In the genomic region with DNA sequence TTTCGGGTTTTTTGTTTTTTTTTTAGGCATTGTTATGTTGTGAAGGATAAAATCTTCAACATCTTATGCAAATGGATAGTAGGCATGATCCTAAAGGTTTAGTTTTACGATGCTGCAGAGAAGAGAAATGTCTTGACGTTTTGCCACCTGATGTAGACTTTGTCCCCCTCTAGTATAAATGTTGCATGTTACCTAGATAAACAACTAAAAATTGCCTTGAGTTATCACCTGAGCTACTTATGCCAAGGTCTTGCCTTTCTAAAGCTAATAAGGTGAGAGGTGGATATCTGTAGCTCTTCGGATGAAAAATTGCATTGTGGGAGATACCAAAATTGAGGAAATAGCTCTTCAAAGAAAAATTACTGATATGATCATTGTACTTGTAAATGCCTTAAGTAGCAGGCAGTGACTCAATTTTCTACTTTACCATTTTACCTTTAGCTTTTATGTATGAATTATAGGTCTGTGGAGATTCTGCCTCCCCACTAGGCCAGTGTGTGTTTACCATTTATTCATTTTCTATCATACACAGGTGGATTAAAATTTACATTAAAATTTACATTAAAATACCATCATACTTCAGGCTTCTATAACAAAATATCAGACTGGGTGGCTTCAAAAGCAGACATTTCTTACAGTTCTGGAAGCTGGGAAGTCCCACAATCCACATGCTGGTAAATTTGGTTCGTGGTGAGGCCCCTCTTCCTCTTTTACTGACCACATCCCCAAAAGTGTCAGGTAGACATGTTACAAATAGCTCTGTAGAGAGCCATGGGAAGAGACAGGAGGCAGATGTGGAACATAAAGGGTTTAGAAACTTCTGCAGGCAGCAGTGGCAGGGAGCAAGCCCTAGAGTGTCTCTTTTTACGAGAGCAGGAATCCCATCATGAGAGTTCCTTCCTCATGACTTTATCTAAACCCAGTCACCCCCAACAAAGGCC, we compare ENCODE assay signal across 12 cellular contexts.
A peak's percentile ranks its signal among the peaks of the same experiment; 100 is the strongest.
DNase-seq lines count a peak whose midpoint lies in the region; ATAC-seq and TF ChIP-seq lines count a peak whose summit lies in the region.
"Had no signal": no experiment of that assay in that cellular context is flagged by ENCODE, and none has a peak within 500 bp of the region (broad histone marks: within the 10 kb centered on the region; RNA-seq: fewer than 3 reads in every experiment).

No MANE protein-coding gene starts in this region.

- no peak overlapping the region for H3K27ac Mint-ChIP-seq in immature natural killer cell
- H3K27ac Mint-ChIP-seq: neural progenitor cell had no signal

- no peak overlapping the region for H3K9ac ChIP-seq in MM.1S (ENCODE audit: low read length)
- H3K9ac ChIP-seq: neural progenitor cell had no signal

- H2AFZ ChIP-seq in MM.1S (ENCODE audit: low read length): no peak overlapping the region
- H2AFZ ChIP-seq: neural progenitor cell had no signal

- peaks cover 16% of the 10 kb centered on the region for H3F3A ChIP-seq in MM.1S (ENCODE audit: insufficient read depth, low read length)

- no peaks in the 10 kb centered on the region for H3K27me3 ChIP-seq in MM.1S (replicated peaks; ENCODE audit: insufficient read depth, low read length)
- H3K27me3 ChIP-seq: cardiac muscle cell, neural progenitor cell had no signal

- no peaks in the 10 kb centered on the region for H3K9me2 ChIP-seq in MM.1S (replicated peaks; ENCODE audit: insufficient read depth, low read length)

- peak overlapping the region; percentile 50 for H3K4me2 ChIP-seq in MM.1S (ENCODE audit: low read depth, low read length)
- H3K4me2 ChIP-seq: neural progenitor cell had no signal

- peak overlapping the region; percentile 3; the same call in 1 of the 2 replicates for H3K27ac ChIP-seq in MM.1S (ENCODE audit: low read length)
- H3K27ac ChIP-seq: cardiac muscle cell, neural progenitor cell had no signal

- peaks cover 8 to 14% of the 10 kb centered on the region in 2 donors for H3K4me1 Mint-ChIP-seq in immature natural killer cell

- no peaks in the 10 kb centered on the region for H3K36me3 Mint-ChIP-seq in immature natural killer cell

- peaks cover 54% of the 10 kb centered on the region for H3K4me1 ChIP-seq in MM.1S (ENCODE audit: low read length)

- DNase-seq in MM.1S (peak; percentile 46), immature natural killer cell (peak in 2 of 3 donors; percentile 7 to 8), occipital lobe (lab: John Stamatoyannopoulos, UW) (no peak), NCI-H2107 treated with DMSO at 0.1 percent for 48 hours (lab: John Stamatoyannopoulos, UW; ENCODE audit: unreplicated experiment) (no peak)
- no peak for DNase-seq in activated naive CD4-positive, alpha-beta T cell treated with Interleukin-2 at 50 U/mL for 16 hours
- DNase-seq: hypothalamus, NCI-H526 treated with DMSO at 0.1 percent for 48 hours had no signal

- H3K9me3 ChIP-seq in MM.1S (replicated peaks; ENCODE audit: insufficient read depth, low read length): no peaks in the 10 kb centered on the region

- ATAC-seq in GM18870 (IDR thresholded peaks at IDR 0.05; ENCODE audit: unreplicated experiment): peak; percentile 68
- ATAC-seq in HG02623 (IDR thresholded peaks at IDR 0.05; ENCODE audit: unreplicated experiment): peak; percentile 59
- ATAC-seq in HG02970 (IDR thresholded peaks at IDR 0.05; ENCODE audit: low FRiP score, unreplicated experiment): no peak

- no peaks in the 10 kb centered on the region for H3K79me2 ChIP-seq in MM.1S (ENCODE audit: low read length)

- no peaks in the 10 kb centered on the region for H4K20me1 ChIP-seq in MM.1S (ENCODE audit: insufficient read depth, low read length)

- no peak for TF ChIP-seq CTCF in MM.1S (IDR thresholded peaks at IDR 0.05; ENCODE audit: low read length)

- H3K4me3 ChIP-seq in MM.1S (ENCODE audit: low read length): no peak overlapping the region
- H3K4me3 ChIP-seq: cardiac muscle cell, neural progenitor cell had no signal

- peak overlapping the region in 1 of 5 donors; percentile 39 for H3K4me3 Mint-ChIP-seq in immature natural killer cell
- H3K4me3 Mint-ChIP-seq: neural progenitor cell had no signal

- no peaks in the 10 kb centered on the region for H3K36me3 ChIP-seq in MM.1S (replicated peaks; ENCODE audit: insufficient read depth, low read length)
- H3K36me3 ChIP-seq: cardiac muscle cell, neural progenitor cell had no signal

- peaks cover 3 to 5% (median 4%) of the 10 kb centered on the region in 3 donors for H3K27me3 Mint-ChIP-seq in immature natural killer cell (ENCODE audit: low read depth in 3 of 3)

- H3K9me3 Mint-ChIP-seq in immature natural killer cell: no peaks in the 10 kb centered on the region
- H3K9me3 Mint-ChIP-seq: neural progenitor cell had no signal

Comparison
In these comparisons a context has a peak if more than half of its experiments do, and no peak if none do; other contexts are left out.
1. DNase-seq: peak in MM.1S (single experiment) and immature natural killer cell (2 of 3); none in activated naive CD4-positive, alpha-beta T cell treated with Interleukin-2 at 50 U/mL for 16 hours (single experiment), occipital lobe (single experiment) and NCI-H2107 treated with DMSO at 0.1 percent for 48 hours (single experiment).